ENCODE assay signal across 17 cellular contexts in genomic region chr1:200899954-200900867, GRCh38. TPM values are rescaled to one million over a fixed set of nuclear protein-coding genes. Genes with fewer than 3 reads are reported as not detected.
"Had no signal": no experiment of that assay in that cellular context is flagged by ENCODE, and none has a peak within 500 bp of the region (broad histone marks: within the 10 kb centered on the region; RNA-seq: fewer than 3 reads in every experiment).

No MANE protein-coding gene starts in this region.

- H3K9me3 Mint-ChIP-seq: activated CD4-positive, alpha-beta T cell treated with anti-CD3 and anti-CD28 coated beads, Interleukin-2, amount 10 ng/mL, durations not matched to agents 24 days and 14 days; activated naive CD4-positive, alpha-beta T cell treated with anti-CD3 and anti-CD28 coated beads for 36 hours; naive B cell; stimulated activated naive B cell treated with anti-CD40 and anti-IgM and Interleukin-4, amounts not matched to agents 10 μg/mL and 1 μg/mL and 100 μg/mL, for 72 hours had no signal

- H3K4me3 Mint-ChIP-seq: activated CD4-positive, alpha-beta T cell treated with anti-CD3 and anti-CD28 coated beads, Interleukin-2, amount 10 ng/mL, durations not matched to agents 24 days and 14 days; activated naive CD4-positive, alpha-beta T cell treated with anti-CD3 and anti-CD28 coated beads for 36 hours; naive B cell; stimulated activated naive B cell treated with anti-CD40 and anti-IgM and Interleukin-4, amounts not matched to agents 10 μg/mL and 1 μg/mL and 100 μg/mL, for 72 hours had no signal

- DNase-seq: activated CD4-positive, alpha-beta T cell treated with anti-CD3 and anti-CD28 coated beads, Interleukin-2, amount 10 ng/mL, durations not matched to agents 24 days and 14 days; activated CD4-positive, CD25-positive, alpha-beta regulatory T cell; activated CD8-positive, alpha-beta memory T cell treated with anti-CD3 and anti-CD28 coated beads, Interleukin-2, amount 50 U/mL, for 48 hours; activated naive CD4-positive, alpha-beta T cell treated with anti-CD3 and anti-CD28 coated beads for 36 hours; dorsolateral prefrontal cortex; naive B cell; stimulated activated CD4-positive, alpha-beta T cell treated with anti-CD3 and anti-CD28 coated beads, Interleukin-2, amount 100 ng/mL, for 48 hours; stimulated activated naive B cell treated with anti-CD40 and anti-IgM and Interleukin-4, amounts not matched to agents 10 μg/mL and 1 μg/mL and 100 μg/mL, for 72 hours; T-helper 2 cell; tibial artery had no signal

- H3K79me2 ChIP-seq: parathyroid adenoma had no signal

- H3K27me3 ChIP-seq: dorsolateral prefrontal cortex, tibial artery had no signal

- ATAC-seq: esophagus mucosa; left lobe of liver; stimulated activated naive B cell treated with anti-CD40 and anti-IgM and Interleukin-4, amounts not matched to agents 10 μg/mL and 1 μg/mL and 100 μg/mL, for 72 hours had no signal

- H3K36me3 ChIP-seq: tibial artery had no signal

- H3K9ac ChIP-seq: parathyroid adenoma had no signal

- H3K4me1 ChIP-seq: parathyroid adenoma, tibial artery had no signal

- H3K9me3 ChIP-seq: tibial artery had no signal

- H3K27ac ChIP-seq: dorsolateral prefrontal cortex, parathyroid adenoma, tibial artery had no signal

- H3K4me3 ChIP-seq: dorsolateral prefrontal cortex, tibial artery had no signal

- H2AFZ ChIP-seq: parathyroid adenoma had no signal

- H3K36me3 Mint-ChIP-seq: naive B cell; stimulated activated naive B cell treated with anti-CD40 and anti-IgM and Interleukin-4, amounts not matched to agents 10 μg/mL and 1 μg/mL and 100 μg/mL, for 72 hours had no signal

- H3K27ac Mint-ChIP-seq: activated CD4-positive, alpha-beta T cell treated with anti-CD3 and anti-CD28 coated beads, Interleukin-2, amount 10 ng/mL, durations not matched to agents 24 days and 14 days; activated naive CD4-positive, alpha-beta T cell treated with anti-CD3 and anti-CD28 coated beads for 36 hours; stimulated activated naive B cell treated with anti-CD40 and anti-IgM and Interleukin-4, amounts not matched to agents 10 μg/mL and 1 μg/mL and 100 μg/mL, for 72 hours had no signal

RNA-seq across cellular contexts. Expression of gene INAVA, which starts 5.5 kb away (rescaled TPM):
- total RNA-seq: activated CD4-positive, alpha-beta T cell treated with anti-CD3 and anti-CD28 coated beads, Interleukin-2, amount 10 ng/mL, durations not matched to agents 24 days and 14 days; activated naive CD4-positive, alpha-beta T cell treated with anti-CD3 and anti-CD28 coated beads for 36 hours; subcutaneous adipose tissue had no signal

RNA-seq across cellular contexts. Expression of gene GPR25, which starts 27.4 kb away (rescaled TPM):
- total RNA-seq: activated CD4-positive, alpha-beta T cell treated with anti-CD3 and anti-CD28 coated beads, Interleukin-2, amount 10 ng/mL, durations not matched to agents 24 days and 14 days; activated naive CD4-positive, alpha-beta T cell treated with anti-CD3 and anti-CD28 coated beads for 36 hours; astrocyte; bronchial epithelial cell; left lobe of liver; subcutaneous adipose tissue had no signal
- polyA plus RNA-seq: keratinocyte had no signal
